Comparison of ENCODE assay signal across 1 cellular context in the genomic region with DNA sequence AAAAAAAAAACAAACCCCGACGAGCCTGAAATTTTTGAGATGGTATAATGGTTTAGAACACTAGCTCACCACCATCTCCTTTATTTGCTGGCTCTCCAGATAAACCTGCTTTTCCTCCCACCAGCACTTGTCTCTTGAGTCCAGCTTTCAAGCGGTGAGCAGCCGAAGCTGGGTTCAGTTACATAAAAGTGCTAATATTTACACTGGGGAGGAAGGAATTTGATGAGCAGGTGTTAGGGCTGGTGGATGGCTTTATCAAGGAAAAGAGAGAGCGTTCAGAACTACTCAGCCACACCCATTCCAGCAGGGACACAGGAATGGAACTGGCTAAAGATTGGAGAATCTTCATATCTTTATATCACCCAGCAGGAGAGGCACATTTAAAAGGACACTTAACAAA.
TF ChIP-seq lines count a peak whose summit lies in the region.

No MANE protein-coding gene starts in this region.

TF ChIP-seq in HepG2, 621 proteins besides CTCF, POLR2A, EP300 and RAD21 (continued from another document and continues in another):
- TF ChIP-seq, protein P1, sequence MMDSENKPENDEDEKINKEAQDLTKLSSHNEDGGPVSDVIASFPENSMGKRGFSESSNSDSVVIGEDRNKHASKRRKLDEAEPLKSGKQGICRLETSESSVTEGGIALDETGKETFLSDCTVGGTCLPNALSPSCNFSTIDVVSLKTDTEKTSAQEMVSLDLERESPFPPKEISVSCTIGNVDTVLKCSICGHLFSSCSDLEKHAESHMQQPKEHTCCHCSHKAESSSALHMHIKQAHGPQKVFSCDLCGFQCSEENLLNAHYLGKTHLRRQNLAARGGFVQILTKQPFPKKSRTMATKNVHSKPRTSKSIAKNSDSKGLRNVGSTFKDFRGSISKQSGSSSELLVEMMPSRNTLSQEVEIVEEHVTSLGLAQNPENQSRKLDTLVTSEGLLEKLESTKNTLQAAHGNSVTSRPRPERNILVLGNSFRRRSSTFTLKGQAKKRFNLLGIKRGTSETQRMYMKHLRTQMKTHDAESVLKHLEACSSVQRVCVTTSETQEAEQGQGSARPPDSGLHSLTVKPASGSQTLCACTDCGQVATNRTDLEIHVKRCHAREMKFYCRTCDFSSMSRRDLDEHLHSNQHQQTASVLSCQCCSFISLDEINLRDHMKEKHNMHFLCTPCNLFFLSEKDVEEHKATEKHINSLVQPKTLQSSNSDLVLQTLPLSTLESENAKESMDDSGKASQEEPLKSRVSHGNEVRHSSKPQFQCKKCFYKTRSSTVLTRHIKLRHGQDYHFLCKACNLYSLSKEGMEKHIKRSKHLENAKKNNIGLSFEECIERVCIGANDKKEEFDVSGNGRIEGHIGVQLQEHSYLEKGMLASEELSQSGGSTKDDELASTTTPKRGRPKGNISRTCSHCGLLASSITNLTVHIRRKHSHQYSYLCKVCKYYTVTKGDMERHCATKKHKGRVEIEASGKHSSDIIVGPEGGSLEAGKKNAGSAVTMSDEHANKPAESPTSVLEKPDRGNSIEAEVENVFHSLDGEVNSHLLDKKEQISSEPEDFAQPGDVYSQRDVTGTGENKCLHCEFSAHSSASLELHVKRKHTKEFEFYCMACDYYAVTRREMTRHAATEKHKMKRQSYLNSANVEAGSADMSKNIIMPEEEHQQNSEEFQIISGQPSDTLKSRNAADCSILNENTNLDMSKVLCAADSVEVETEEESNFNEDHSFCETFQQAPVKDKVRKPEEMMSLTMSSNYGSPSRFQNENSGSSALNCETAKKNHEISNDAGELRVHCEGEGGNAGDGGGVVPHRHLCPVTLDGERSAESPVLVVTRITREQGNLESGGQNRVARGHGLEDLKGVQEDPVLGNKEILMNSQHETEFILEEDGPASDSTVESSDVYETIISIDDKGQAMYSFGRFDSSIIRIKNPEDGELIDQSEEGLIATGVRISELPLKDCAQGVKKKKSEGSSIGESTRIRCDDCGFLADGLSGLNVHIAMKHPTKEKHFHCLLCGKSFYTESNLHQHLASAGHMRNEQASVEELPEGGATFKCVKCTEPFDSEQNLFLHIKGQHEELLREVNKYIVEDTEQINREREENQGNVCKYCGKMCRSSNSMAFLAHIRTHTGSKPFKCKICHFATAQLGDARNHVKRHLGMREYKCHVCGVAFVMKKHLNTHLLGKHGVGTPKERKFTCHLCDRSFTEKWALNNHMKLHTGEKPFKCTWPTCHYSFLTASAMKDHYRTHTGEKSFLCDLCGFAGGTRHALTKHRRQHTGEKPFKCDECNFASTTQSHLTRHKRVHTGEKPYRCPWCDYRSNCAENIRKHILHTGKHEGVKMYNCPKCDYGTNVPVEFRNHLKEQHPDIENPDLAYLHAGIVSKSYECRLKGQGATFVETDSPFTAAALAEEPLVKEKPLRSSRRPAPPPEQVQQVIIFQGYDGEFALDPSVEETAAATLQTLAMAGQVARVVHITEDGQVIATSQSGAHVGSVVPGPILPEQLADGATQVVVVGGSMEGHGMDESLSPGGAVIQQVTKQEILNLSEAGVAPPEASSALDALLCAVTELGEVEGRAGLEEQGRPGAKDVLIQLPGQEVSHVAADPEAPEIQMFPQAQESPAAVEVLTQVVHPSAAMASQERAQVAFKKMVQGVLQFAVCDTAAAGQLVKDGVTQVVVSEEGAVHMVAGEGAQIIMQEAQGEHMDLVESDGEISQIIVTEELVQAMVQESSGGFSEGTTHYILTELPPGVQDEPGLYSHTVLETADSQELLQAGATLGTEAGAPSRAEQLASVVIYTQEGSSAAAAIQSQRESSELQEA (CRISPR knock-in tag; IDR thresholded peaks at IDR 0.05; ENCODE audit: not compliant biosample characterization): no peak
- no peak; the same call in 1 of the 2 replicates for TF ChIP-seq HMG20B (CRISPR knock-in tag; conservative IDR thresholded peaks at IDR 0.05)
- TF ChIP-seq, protein P2, sequence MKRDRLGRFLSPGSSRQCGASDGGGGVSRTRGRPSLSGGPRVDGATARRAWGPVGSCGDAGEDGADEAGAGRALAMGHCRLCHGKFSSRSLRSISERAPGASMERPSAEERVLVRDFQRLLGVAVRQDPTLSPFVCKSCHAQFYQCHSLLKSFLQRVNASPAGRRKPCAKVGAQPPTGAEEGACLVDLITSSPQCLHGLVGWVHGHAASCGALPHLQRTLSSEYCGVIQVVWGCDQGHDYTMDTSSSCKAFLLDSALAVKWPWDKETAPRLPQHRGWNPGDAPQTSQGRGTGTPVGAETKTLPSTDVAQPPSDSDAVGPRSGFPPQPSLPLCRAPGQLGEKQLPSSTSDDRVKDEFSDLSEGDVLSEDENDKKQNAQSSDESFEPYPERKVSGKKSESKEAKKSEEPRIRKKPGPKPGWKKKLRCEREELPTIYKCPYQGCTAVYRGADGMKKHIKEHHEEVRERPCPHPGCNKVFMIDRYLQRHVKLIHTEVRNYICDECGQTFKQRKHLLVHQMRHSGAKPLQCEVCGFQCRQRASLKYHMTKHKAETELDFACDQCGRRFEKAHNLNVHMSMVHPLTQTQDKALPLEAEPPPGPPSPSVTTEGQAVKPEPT (CRISPR knock-in tag; IDR thresholded peaks at IDR 0.05; ENCODE audit: low read depth): no peak
- TF ChIP-seq NCOA1 (CRISPR knock-in tag; IDR thresholded peaks at IDR 0.05): no peak
- TF ChIP-seq GFI1 (CRISPR knock-in tag; IDR thresholded peaks at IDR 0.05; ENCODE audit: borderline replicate concordance): 0 out of 2 replicates have a peak, but pooled peaks have one; percentile 27
- no peak for TF ChIP-seq NCOA5 (CRISPR knock-in tag; IDR thresholded peaks at IDR 0.05)
- no peak for TF ChIP-seq SMARCC2 (IDR thresholded peaks at IDR 0.05)
- TF ChIP-seq ZNF7 (CRISPR knock-in tag; IDR thresholded peaks at IDR 0.05): no peak
- TF ChIP-seq, protein P3, sequence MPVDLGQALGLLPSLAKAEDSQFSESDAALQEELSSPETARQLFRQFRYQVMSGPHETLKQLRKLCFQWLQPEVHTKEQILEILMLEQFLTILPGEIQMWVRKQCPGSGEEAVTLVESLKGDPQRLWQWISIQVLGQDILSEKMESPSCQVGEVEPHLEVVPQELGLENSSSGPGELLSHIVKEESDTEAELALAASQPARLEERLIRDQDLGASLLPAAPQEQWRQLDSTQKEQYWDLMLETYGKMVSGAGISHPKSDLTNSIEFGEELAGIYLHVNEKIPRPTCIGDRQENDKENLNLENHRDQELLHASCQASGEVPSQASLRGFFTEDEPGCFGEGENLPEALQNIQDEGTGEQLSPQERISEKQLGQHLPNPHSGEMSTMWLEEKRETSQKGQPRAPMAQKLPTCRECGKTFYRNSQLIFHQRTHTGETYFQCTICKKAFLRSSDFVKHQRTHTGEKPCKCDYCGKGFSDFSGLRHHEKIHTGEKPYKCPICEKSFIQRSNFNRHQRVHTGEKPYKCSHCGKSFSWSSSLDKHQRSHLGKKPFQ (CRISPR knock-in tag; IDR thresholded peaks at IDR 0.05; ENCODE audit: insufficient replicate concordance): peak; percentile 34
- no peak for TF ChIP-seq NFYC (CRISPR knock-in tag; IDR thresholded peaks at IDR 0.05)
- no peak for TF ChIP-seq HES4 (CRISPR knock-in tag; IDR thresholded peaks at IDR 0.05; ENCODE audit: borderline replicate concordance)
- TF ChIP-seq, protein P4, sequence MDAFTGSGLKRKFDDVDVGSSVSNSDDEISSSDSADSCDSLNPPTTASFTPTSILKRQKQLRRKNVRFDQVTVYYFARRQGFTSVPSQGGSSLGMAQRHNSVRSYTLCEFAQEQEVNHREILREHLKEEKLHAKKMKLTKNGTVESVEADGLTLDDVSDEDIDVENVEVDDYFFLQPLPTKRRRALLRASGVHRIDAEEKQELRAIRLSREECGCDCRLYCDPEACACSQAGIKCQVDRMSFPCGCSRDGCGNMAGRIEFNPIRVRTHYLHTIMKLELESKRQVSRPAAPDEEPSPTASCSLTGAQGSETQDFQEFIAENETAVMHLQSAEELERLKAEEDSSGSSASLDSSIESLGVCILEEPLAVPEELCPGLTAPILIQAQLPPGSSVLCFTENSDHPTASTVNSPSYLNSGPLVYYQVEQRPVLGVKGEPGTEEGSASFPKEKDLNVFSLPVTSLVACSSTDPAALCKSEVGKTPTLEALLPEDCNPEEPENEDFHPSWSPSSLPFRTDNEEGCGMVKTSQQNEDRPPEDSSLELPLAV (CRISPR knock-in tag; conservative IDR thresholded peaks at IDR 0.05; ENCODE audit: low read depth): no peak
- no peak for TF ChIP-seq CHCHD3 (CRISPR knock-in tag; IDR thresholded peaks at IDR 0.05)
- TF ChIP-seq, protein P5, sequence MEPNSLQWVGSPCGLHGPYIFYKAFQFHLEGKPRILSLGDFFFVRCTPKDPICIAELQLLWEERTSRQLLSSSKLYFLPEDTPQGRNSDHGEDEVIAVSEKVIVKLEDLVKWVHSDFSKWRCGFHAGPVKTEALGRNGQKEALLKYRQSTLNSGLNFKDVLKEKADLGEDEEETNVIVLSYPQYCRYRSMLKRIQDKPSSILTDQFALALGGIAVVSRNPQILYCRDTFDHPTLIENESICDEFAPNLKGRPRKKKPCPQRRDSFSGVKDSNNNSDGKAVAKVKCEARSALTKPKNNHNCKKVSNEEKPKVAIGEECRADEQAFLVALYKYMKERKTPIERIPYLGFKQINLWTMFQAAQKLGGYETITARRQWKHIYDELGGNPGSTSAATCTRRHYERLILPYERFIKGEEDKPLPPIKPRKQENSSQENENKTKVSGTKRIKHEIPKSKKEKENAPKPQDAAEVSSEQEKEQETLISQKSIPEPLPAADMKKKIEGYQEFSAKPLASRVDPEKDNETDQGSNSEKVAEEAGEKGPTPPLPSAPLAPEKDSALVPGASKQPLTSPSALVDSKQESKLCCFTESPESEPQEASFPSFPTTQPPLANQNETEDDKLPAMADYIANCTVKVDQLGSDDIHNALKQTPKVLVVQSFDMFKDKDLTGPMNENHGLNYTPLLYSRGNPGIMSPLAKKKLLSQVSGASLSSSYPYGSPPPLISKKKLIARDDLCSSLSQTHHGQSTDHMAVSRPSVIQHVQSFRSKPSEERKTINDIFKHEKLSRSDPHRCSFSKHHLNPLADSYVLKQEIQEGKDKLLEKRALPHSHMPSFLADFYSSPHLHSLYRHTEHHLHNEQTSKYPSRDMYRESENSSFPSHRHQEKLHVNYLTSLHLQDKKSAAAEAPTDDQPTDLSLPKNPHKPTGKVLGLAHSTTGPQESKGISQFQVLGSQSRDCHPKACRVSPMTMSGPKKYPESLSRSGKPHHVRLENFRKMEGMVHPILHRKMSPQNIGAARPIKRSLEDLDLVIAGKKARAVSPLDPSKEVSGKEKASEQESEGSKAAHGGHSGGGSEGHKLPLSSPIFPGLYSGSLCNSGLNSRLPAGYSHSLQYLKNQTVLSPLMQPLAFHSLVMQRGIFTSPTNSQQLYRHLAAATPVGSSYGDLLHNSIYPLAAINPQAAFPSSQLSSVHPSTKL (CRISPR knock-in tag; IDR thresholded peaks at IDR 0.05): peak; percentile 82
- TF ChIP-seq, protein P6, sequence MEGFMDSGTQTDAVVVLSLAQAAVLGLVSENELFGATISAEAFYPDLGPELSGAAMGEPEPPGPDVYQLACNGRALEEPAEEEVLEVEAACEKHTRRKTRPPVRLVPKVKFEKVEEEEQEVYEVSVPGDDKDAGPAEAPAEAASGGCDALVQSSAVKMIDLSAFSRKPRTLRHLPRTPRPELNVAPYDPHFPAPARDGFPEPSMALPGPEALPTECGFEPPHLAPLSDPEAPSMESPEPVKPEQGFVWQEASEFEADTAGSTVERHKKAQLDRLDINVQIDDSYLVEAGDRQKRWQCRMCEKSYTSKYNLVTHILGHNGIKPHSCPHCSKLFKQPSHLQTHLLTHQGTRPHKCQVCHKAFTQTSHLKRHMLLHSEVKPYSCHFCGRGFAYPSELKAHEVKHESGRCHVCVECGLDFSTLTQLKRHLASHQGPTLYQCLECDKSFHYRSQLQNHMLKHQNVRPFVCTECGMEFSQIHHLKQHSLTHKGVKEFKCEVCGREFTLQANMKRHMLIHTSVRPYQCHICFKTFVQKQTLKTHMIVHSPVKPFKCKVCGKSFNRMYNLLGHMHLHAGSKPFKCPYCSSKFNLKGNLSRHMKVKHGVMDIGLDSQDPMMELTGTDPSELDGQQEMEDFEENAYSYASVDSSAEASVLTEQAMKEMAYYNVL (CRISPR knock-in tag; IDR thresholded peaks at IDR 0.05; ENCODE audit: borderline replicate concordance): peak; percentile 68; the same call in 1 of the 2 replicates
- no peak for TF ChIP-seq MAFF (IDR thresholded peaks at IDR 0.05; ENCODE audit: low read depth, low read length)
- peak; percentile 71; the same call in 1 of the 2 replicates for TF ChIP-seq TARDBP (CRISPR knock-in tag; IDR thresholded peaks at IDR 0.05)
- TF ChIP-seq TCF7 (IDR thresholded peaks at IDR 0.05; ENCODE audit: low read depth): 0 out of 2 replicates have a peak, but pooled peaks have one; percentile 40
- no peak for TF ChIP-seq CCDC6 (CRISPR knock-in tag; IDR thresholded peaks at IDR 0.05)
- TF ChIP-seq HNRNPLL (IDR thresholded peaks at IDR 0.05; ENCODE audit: low read depth, low read length, poor library complexity, severe bottlenecking): no peak
- TF ChIP-seq, protein P7, sequence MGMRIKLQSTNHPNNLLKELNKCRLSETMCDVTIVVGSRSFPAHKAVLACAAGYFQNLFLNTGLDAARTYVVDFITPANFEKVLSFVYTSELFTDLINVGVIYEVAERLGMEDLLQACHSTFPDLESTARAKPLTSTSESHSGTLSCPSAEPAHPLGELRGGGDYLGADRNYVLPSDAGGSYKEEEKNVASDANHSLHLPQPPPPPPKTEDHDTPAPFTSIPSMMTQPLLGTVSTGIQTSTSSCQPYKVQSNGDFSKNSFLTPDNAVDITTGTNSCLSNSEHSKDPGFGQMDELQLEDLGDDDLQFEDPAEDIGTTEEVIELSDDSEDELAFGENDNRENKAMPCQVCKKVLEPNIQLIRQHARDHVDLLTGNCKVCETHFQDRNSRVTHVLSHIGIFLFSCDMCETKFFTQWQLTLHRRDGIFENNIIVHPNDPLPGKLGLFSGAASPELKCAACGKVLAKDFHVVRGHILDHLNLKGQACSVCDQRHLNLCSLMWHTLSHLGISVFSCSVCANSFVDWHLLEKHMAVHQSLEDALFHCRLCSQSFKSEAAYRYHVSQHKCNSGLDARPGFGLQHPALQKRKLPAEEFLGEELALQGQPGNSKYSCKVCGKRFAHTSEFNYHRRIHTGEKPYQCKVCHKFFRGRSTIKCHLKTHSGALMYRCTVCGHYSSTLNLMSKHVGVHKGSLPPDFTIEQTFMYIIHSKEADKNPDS (CRISPR knock-in tag; IDR thresholded peaks at IDR 0.05): no peak
- TF ChIP-seq IRX3 (CRISPR knock-in tag; IDR thresholded peaks at IDR 0.05; ENCODE audit: borderline replicate concordance, low read depth): no peak
- peak; percentile 54 for TF ChIP-seq MED1 (CRISPR knock-in tag; IDR thresholded peaks at IDR 0.05)
- TF ChIP-seq SOX5 (CRISPR knock-in tag; IDR thresholded peaks at IDR 0.05; ENCODE audit: borderline replicate concordance): peak; percentile 56; the same call in 1 of the 2 replicates
- TF ChIP-seq ZNF17 (CRISPR knock-in tag; IDR thresholded peaks at IDR 0.05): no peak
- TF ChIP-seq HOXD1 (CRISPR knock-in tag; IDR thresholded peaks at IDR 0.05): no peak
- TF ChIP-seq SALL2 (CRISPR knock-in tag; IDR thresholded peaks at IDR 0.05): no peak
- peak; percentile 74 for TF ChIP-seq PPARG (CRISPR knock-in tag; conservative IDR thresholded peaks at IDR 0.05)
- TF ChIP-seq GTF3A (CRISPR knock-in tag; conservative IDR thresholded peaks at IDR 0.05): no peak
- TF ChIP-seq PHF21A (CRISPR knock-in tag; IDR thresholded peaks at IDR 0.05): 0 out of 2 replicates have a peak, but pooled peaks have one; percentile 40
- 0 out of 2 replicates have a peak, but pooled peaks have one; percentile 33 for TF ChIP-seq POLR2G (IDR thresholded peaks at IDR 0.05; ENCODE audit: low read depth, low read length)
- no peak for TF ChIP-seq GLI4 (CRISPR knock-in tag; IDR thresholded peaks at IDR 0.05; ENCODE audit: borderline replicate concordance)
- no peak for TF ChIP-seq SRSF4 (IDR thresholded peaks at IDR 0.05; ENCODE audit: low read depth, low read length, poor library complexity, severe bottlenecking)
- TF ChIP-seq, protein P8, sequence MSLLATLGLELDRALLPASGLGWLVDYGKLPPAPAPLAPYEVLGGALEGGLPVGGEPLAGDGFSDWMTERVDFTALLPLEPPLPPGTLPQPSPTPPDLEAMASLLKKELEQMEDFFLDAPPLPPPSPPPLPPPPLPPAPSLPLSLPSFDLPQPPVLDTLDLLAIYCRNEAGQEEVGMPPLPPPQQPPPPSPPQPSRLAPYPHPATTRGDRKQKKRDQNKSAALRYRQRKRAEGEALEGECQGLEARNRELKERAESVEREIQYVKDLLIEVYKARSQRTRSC (CRISPR knock-in tag; IDR thresholded peaks at IDR 0.05; ENCODE audit: low read depth): no peak
- TF ChIP-seq ZNF556 (CRISPR knock-in tag; IDR thresholded peaks at IDR 0.05; ENCODE audit: borderline replicate concordance): no peak
